In the genomic region with DNA sequence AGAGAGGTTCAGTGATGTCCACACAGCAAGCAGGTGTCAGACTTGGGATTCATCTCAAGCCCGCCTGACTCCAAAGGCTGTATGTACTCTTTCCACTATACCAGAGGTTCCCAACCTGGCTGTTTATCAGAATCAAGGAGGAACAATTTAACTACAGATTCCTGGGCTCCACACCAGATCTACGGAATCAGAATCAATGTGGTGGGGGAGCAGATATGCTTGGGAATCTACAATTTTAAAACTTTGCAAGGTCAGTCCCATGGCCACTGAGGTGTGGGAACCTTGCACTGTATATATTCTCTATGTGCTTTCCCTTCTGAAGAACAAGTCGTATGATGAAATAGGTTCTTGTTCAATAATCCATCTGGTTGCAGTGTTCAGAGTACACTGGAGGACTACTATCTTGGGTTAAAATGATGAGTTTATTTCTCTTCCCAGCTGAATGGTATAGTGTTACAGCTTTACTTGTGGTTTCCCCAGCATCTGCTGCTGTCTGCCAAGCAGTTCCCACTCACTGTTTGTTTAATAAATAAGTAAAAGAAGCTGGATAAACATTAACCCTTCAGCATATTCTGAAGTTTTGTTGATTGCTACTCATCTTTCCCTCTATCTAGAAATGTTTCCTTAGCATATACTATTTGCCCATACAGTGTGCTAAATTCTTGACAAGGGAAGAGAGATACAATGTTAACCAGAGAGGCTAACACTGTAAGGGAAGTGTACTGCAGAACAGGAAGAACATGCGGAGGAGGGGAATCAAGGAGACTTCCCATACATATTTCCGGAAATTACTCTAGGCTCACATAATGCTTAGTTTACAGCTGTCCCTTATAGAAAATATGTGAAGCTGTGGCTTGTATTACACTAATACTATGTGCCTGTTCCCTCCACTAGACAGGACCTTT, we compare ENCODE assay signal across 1 cellular context.
TF ChIP-seq lines count a peak whose summit lies in the region.

No MANE protein-coding gene starts in this region.

TF ChIP-seq in A549, 52 proteins besides CTCF, POLR2A, EP300 and RAD21 (continued from another document):
- TF ChIP-seq, protein P1, sequence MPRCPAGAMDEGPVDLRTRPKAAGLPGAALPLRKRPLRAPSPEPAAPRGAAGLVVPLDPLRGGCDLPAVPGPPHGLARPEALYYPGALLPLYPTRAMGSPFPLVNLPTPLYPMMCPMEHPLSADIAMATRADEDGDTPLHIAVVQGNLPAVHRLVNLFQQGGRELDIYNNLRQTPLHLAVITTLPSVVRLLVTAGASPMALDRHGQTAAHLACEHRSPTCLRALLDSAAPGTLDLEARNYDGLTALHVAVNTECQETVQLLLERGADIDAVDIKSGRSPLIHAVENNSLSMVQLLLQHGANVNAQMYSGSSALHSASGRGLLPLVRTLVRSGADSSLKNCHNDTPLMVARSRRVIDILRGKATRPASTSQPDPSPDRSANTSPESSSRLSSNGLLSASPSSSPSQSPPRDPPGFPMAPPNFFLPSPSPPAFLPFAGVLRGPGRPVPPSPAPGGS (IDR thresholded peaks at IDR 0.05): no peak
- TF ChIP-seq FOSL2 (IDR thresholded peaks at IDR 0.05): no peak
- no peak for TF ChIP-seq FOSL2 (CRISPR knock-in tag; IDR thresholded peaks at IDR 0.05)
- TF ChIP-seq HEYL (CRISPR knock-in tag; IDR thresholded peaks at IDR 0.05): no peak
- TF ChIP-seq EHMT2 (IDR thresholded peaks at IDR 0.05; ENCODE audit: low read depth): no peak
- TF ChIP-seq KDM1A (IDR thresholded peaks at IDR 0.05; ENCODE audit: low read depth): no peak
- no peak for TF ChIP-seq FOSB (CRISPR knock-in tag; IDR thresholded peaks at IDR 0.05)
